ENCODE assay signal across 29 cellular contexts in genomic region chr5:62322484-62322883, GRCh38.
"Had no signal": no experiment of that assay in that cellular context is flagged by ENCODE, and none has a peak within 500 bp of the region (broad histone marks: within the 10 kb centered on the region; RNA-seq: fewer than 3 reads in every experiment).

No MANE protein-coding gene starts in this region.

- H3K27me3 Mint-ChIP-seq: dendritic cell treated with granulocyte-macrophage colony-stimulating factor and Interleukin-4, amounts not matched to agents 40 ng/mL and 50 ng/mL, for 4 days; effector memory CD8-positive, alpha-beta T cell had no signal

- H3K27ac Mint-ChIP-seq: effector memory CD8-positive, alpha-beta T cell; endodermal cell had no signal

- H3K4me1 ChIP-seq: colonic mucosa, foreskin keratinocyte had no signal

- H3K27ac ChIP-seq: colonic mucosa, coronary artery, epithelial cell of prostate, esophagus muscularis mucosa, esophagus squamous epithelium, foreskin keratinocyte, gastrocnemius medialis, gastroesophageal sphincter, heart left ventricle, heart right ventricle had no signal

- H3K27me3 ChIP-seq: colonic mucosa, dorsolateral prefrontal cortex, esophagus muscularis mucosa, esophagus squamous epithelium, foreskin keratinocyte, gastrocnemius medialis, gastroesophageal sphincter, heart left ventricle, heart right ventricle had no signal

- H3K36me3 ChIP-seq: colonic mucosa, gastrocnemius medialis had no signal

- H3K4me3 ChIP-seq: colonic mucosa, coronary artery, dorsolateral prefrontal cortex, esophagus muscularis mucosa, esophagus squamous epithelium, gastrocnemius medialis, gastroesophageal sphincter, heart left ventricle, heart right ventricle had no signal

- DNase-seq: colonic mucosa; cortex of kidney; dermis blood vessel endothelial cell; dorsolateral prefrontal cortex; effector CD4-positive, alpha-beta T cell; effector CD8-positive, alpha-beta T cell; effector memory CD4-positive, alpha-beta T cell; effector memory CD8-positive, alpha-beta T cell; endodermal cell; erythroblast; esophagus squamous epithelium; foreskin fibroblast; foreskin keratinocyte; foreskin melanocyte; gastrocnemius medialis; glutamatergic neuron; head of caudate nucleus; heart left ventricle; heart right ventricle had no signal

- FAIRE-seq: colon, endometrium, endothelial cell of umbilical vein, frontal cortex had no signal

- H3K9me3 ChIP-seq: colonic mucosa, esophagus muscularis mucosa, esophagus squamous epithelium, gastrocnemius medialis, gastroesophageal sphincter, heart left ventricle, heart right ventricle had no signal

- H3K4me3 Mint-ChIP-seq: dendritic cell treated with granulocyte-macrophage colony-stimulating factor and Interleukin-4, amounts not matched to agents 40 ng/mL and 50 ng/mL, for 4 days; endodermal cell had no signal

- H3K9me3 Mint-ChIP-seq: dendritic cell treated with granulocyte-macrophage colony-stimulating factor and Interleukin-4, amounts not matched to agents 40 ng/mL and 50 ng/mL, for 4 days; effector memory CD8-positive, alpha-beta T cell; endodermal cell had no signal

- ATAC-seq: effector memory CD8-positive, alpha-beta T cell; esophagus mucosa; foreskin keratinocyte; gastrocnemius medialis; gastroesophageal sphincter; heart left ventricle; heart right ventricle had no signal
